9 cellular contexts compared by ENCODE assay signal in the genomic region with DNA sequence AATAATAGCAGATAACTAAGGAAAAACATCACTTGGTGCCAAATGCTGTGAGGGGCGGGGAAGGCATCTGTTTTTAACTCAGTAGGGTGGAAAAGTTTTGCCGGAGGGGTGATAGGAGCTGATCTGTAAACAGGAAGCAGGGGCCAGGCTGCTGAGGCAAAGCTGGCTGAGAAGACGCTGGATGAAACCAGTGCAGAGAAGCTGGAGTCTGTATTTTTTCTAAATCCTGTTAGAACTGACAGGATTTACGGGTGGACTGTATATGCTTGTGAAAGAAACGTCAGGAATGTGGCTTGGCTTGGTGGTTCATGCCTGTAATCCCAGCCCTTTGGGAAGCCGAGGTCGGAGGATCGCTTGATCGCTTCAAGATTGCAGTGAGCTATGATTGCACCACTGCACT. TPM values are rescaled to one million over a fixed set of nuclear protein-coding genes. Genes with fewer than 3 reads are reported as not detected.
DNase-seq lines count a peak whose midpoint lies in the region; ATAC-seq, FAIRE-seq and TF ChIP-seq lines count a peak whose summit lies in the region.
"Had no signal": no experiment of that assay in that cellular context is flagged by ENCODE, and none has a peak within 500 bp of the region (broad histone marks: within the 10 kb centered on the region; RNA-seq: fewer than 3 reads in every experiment).

No MANE protein-coding gene starts in this region.

- TF ChIP-seq POLR2A in right lobe of liver (IDR thresholded peaks at IDR 0.05) (no peak), transverse colon (IDR thresholded peaks at IDR 0.05) (no peak), H54 (IDR thresholded peaks at IDR 0.05; ENCODE audit: low read depth, low read length) (no peak)

- no peak for TF ChIP-seq CTCF in chondrocyte (IDR thresholded peaks at IDR 0.05)
- TF ChIP-seq CTCF in right lobe of liver (IDR thresholded peaks at IDR 0.05): no peak
- TF ChIP-seq CTCF in transverse colon (IDR thresholded peaks at IDR 0.05): no peak

- H3K27ac Mint-ChIP-seq in activated naive CD4-positive, alpha-beta T cell treated with anti-CD3 and anti-CD28 coated beads, Interleukin-2, amount 50 U/mL, for 24 hours: peak overlapping the region; percentile 79
- H3K27ac Mint-ChIP-seq in activated naive CD4-positive, alpha-beta T cell treated with anti-CD3 and anti-CD28 coated beads, Interleukin-2, amount 10 ng/mL, durations not matched to agents 7 days and 5 days: no peak overlapping the region
- H3K27ac Mint-ChIP-seq in chondrocyte (ENCODE audit: unreplicated experiment): peak overlapping the region; percentile 92
- H3K27ac Mint-ChIP-seq: activated naive CD8-positive, alpha-beta T cell treated with anti-CD3 and anti-CD28 coated beads, Interleukin-2, amount 10 ng/mL, durations not matched to agents 7 days and 5 days had no signal

- no peak for FAIRE-seq in H54 (lab: Jason Lieb, UNC)

- no peaks in the 10 kb centered on the region for H3K27me3 ChIP-seq in right lobe of liver
- H3K27me3 ChIP-seq in transverse colon: no peaks in the 10 kb centered on the region

- in situ Hi-C loops in transverse colon (cut with MboI; ENCODE audit: low pct_ligation_motif_present in 1 of 4, low pct_unique_long_range_greater_than_20kb in 1 of 4, low sequenced_read_pairs in 3 of 4): no loop called here

- DNase-seq in activated naive CD4-positive, alpha-beta T cell treated with anti-CD3 and anti-CD28 coated beads, Interleukin-2, amount 10 ng/mL, durations not matched to agents 7 days and 5 days: no peak
- no peak for DNase-seq in chondrocyte (ENCODE audit: low spot score)
- no peak for DNase-seq in right lobe of liver
- DNase-seq in transverse colon: no peak
- DNase-seq in stimulated activated CD4-positive, alpha-beta T cell treated with anti-CD3 and anti-CD28 coated beads, Interleukin-4, amount 100 ng/mL, for 4 hours: no peak
- no peak for DNase-seq in H54 (ENCODE audit: insufficient read length, low spot score)
- no peak for DNase-seq in cerebellar nuclear complex (lab: John Stamatoyannopoulos, UW)
- DNase-seq: activated naive CD8-positive, alpha-beta T cell treated with anti-CD3 and anti-CD28 coated beads, Interleukin-2, amount 10 ng/mL, durations not matched to agents 7 days and 5 days had no signal

- no peaks in the 10 kb centered on the region for H3K27me3 Mint-ChIP-seq in activated naive CD4-positive, alpha-beta T cell treated with anti-CD3 and anti-CD28 coated beads, Interleukin-2, amount 50 U/mL, for 24 hours
- no peaks in the 10 kb centered on the region for H3K27me3 Mint-ChIP-seq in activated naive CD4-positive, alpha-beta T cell treated with anti-CD3 and anti-CD28 coated beads, Interleukin-2, amount 10 ng/mL, durations not matched to agents 7 days and 5 days
- H3K27me3 Mint-ChIP-seq in chondrocyte (ENCODE audit: low read depth): no peaks in the 10 kb centered on the region
- H3K27me3 Mint-ChIP-seq: activated naive CD8-positive, alpha-beta T cell treated with anti-CD3 and anti-CD28 coated beads, Interleukin-2, amount 10 ng/mL, durations not matched to agents 7 days and 5 days had no signal

- H3K9me3 ChIP-seq in right lobe of liver: no peaks in the 10 kb centered on the region
- no peaks in the 10 kb centered on the region for H3K9me3 ChIP-seq in transverse colon

- 61% methylated on average over 9 of the region's 9 CpGs for WGBS in right lobe of liver (ENCODE audit: insufficient coverage, low coverage, low lambda C conversion rate, missing lambda C conversion rate)
- WGBS in transverse colon (ENCODE audit: low coverage in 1 of 2), 2 donors: 38 to 65% methylated on average over 9 of the region's 9 CpGs

- peaks cover 11% of the 10 kb centered on the region for H3K36me3 Mint-ChIP-seq in activated naive CD4-positive, alpha-beta T cell treated with anti-CD3 and anti-CD28 coated beads, Interleukin-2, amount 50 U/mL, for 24 hours
- H3K36me3 Mint-ChIP-seq in activated naive CD4-positive, alpha-beta T cell treated with anti-CD3 and anti-CD28 coated beads, Interleukin-2, amount 10 ng/mL, durations not matched to agents 7 days and 5 days: peaks cover 35% of the 10 kb centered on the region
- H3K36me3 Mint-ChIP-seq in chondrocyte (ENCODE audit: low read depth): peaks cover 3% of the 10 kb centered on the region
- H3K36me3 Mint-ChIP-seq: activated naive CD8-positive, alpha-beta T cell treated with anti-CD3 and anti-CD28 coated beads, Interleukin-2, amount 10 ng/mL, durations not matched to agents 7 days and 5 days had no signal

- peak overlapping the region in 2 of 3 donors; percentile 25 to 47 for H3K27ac ChIP-seq in right lobe of liver
- H3K27ac ChIP-seq in transverse colon: peak overlapping the region in 3 of 4 donors; percentile 32 to 59 (median 40)

- H3K4me3 Mint-ChIP-seq in activated naive CD4-positive, alpha-beta T cell treated with anti-CD3 and anti-CD28 coated beads, Interleukin-2, amount 50 U/mL, for 24 hours: peak overlapping the region; percentile 76
- H3K4me3 Mint-ChIP-seq in activated naive CD4-positive, alpha-beta T cell treated with anti-CD3 and anti-CD28 coated beads, Interleukin-2, amount 10 ng/mL, durations not matched to agents 7 days and 5 days: no peak overlapping the region
- peak overlapping the region; percentile 56 for H3K4me3 Mint-ChIP-seq in chondrocyte (ENCODE audit: unreplicated experiment)
- H3K4me3 Mint-ChIP-seq: activated naive CD8-positive, alpha-beta T cell treated with anti-CD3 and anti-CD28 coated beads, Interleukin-2, amount 10 ng/mL, durations not matched to agents 7 days and 5 days had no signal

- H3K36me3 ChIP-seq in right lobe of liver: peaks cover 0 to 14% (median 0%) of the 10 kb centered on the region in 4 donors
- peaks cover 0 to 5% (median 2%) of the 10 kb centered on the region in 4 donors for H3K36me3 ChIP-seq in transverse colon

- H3K4me3 ChIP-seq in right lobe of liver: no peak overlapping the region
- H3K4me3 ChIP-seq in transverse colon: no peak overlapping the region

- H3K9me3 Mint-ChIP-seq in activated naive CD4-positive, alpha-beta T cell treated with anti-CD3 and anti-CD28 coated beads, Interleukin-2, amount 50 U/mL, for 24 hours: no peaks in the 10 kb centered on the region
- no peaks in the 10 kb centered on the region for H3K9me3 Mint-ChIP-seq in activated naive CD4-positive, alpha-beta T cell treated with anti-CD3 and anti-CD28 coated beads, Interleukin-2, amount 10 ng/mL, durations not matched to agents 7 days and 5 days
- H3K9me3 Mint-ChIP-seq in chondrocyte (ENCODE audit: low read depth): no peaks in the 10 kb centered on the region
- H3K9me3 Mint-ChIP-seq: activated naive CD8-positive, alpha-beta T cell treated with anti-CD3 and anti-CD28 coated beads, Interleukin-2, amount 10 ng/mL, durations not matched to agents 7 days and 5 days had no signal

- intact Hi-C loops in right lobe of liver (cut with DNase I) (no loop called here), transverse colon (cut with DNase I; ENCODE audit: low total_unique reads) (no loop called here)

- no peak for TF ChIP-seq EP300 in transverse colon (IDR thresholded peaks at IDR 0.05; ENCODE audit: low read depth)

- peaks cover 85% of the 10 kb centered on the region for H3K4me1 Mint-ChIP-seq in activated naive CD4-positive, alpha-beta T cell treated with anti-CD3 and anti-CD28 coated beads, Interleukin-2, amount 50 U/mL, for 24 hours
- H3K4me1 Mint-ChIP-seq in activated naive CD4-positive, alpha-beta T cell treated with anti-CD3 and anti-CD28 coated beads, Interleukin-2, amount 10 ng/mL, durations not matched to agents 7 days and 5 days: peaks cover 51% of the 10 kb centered on the region
- peaks cover 57% of the 10 kb centered on the region for H3K4me1 Mint-ChIP-seq in chondrocyte (ENCODE audit: low read depth)

- peaks cover 0 to 11% (median 0%) of the 10 kb centered on the region in 4 donors for H3K4me1 ChIP-seq in right lobe of liver
- H3K4me1 ChIP-seq in transverse colon: peaks cover 4 to 33% (median 14%) of the 10 kb centered on the region in 4 donors

- ATAC-seq in right lobe of liver: peak; percentile 73 to 82 (median 78)

- CTCF ChIA-PET in activated naive CD4-positive, alpha-beta T cell treated with anti-CD3 and anti-CD28 coated beads, Interleukin-2, amount 10 ng/mL, durations not matched to agents 7 days and 5 days (lab: Charles Lee): interaction anchor here (1.3 to 2.1 kb wide), 2 partner anchors 22 to 25 kb away, joined by 3 to 5 read pairs; no protein-coding TSS in a partner anchor

RNA-seq across cellular contexts. Expression of a gene that starts 5.6 kb away (rescaled TPM):
- 31.5 to 48.2 TPM (median 38.1 TPM) in 3 replicates for total RNA-seq in chondrocyte
- total RNA-seq in right lobe of liver: 10 to 100 TPM; 24.5 to 39.7 (median 28.6) TPM
- total RNA-seq in transverse colon: 10 to 100 TPM; 17.6 to 55.3 (median 34.2) TPM
